In genomic region chr2:219119422-219120043, GRCh38 we compare ENCODE assay signal across 8 cellular contexts. TPM values are rescaled to one million over a fixed set of nuclear protein-coding genes. Genes with fewer than 3 reads are reported as not detected.
DNase-seq lines count a peak whose midpoint lies in the region; ATAC-seq, FAIRE-seq and TF ChIP-seq lines count a peak whose summit lies in the region.

No MANE protein-coding gene starts in this region.

- DNase-seq in DMS79 treated with DMSO at 0.1 percent for 48 hours (lab: John Stamatoyannopoulos, UW) (peak; percentile 33), T-helper 9 cell (peak; percentile 50), GM12878 (ENCODE audit: low read depth, low spot score) (peak; percentile 5), iPS DF 6.9 (ENCODE audit: low read depth, low spot score) (peak; percentile 57)
- peak; percentile 7 to 41 for DNase-seq in stimulated activated CD4-positive, alpha-beta T cell treated with anti-CD3 and anti-CD28 coated beads, Interleukin-1b, Interleukin-23, amount 100 ng/mL, for 1 hour (ENCODE audit: low read depth in 2 of 2)

- H3K79me2 ChIP-seq in KMS-11 (ENCODE audit: insufficient read depth, low read depth) (no peaks in the 10 kb centered on the region), GM12878 (ENCODE audit: control insufficient read depth, insufficient read depth, low read length) (no peaks in the 10 kb centered on the region)

- H3K27ac ChIP-seq in KMS-11 (no peak overlapping the region), GM12878 (ENCODE audit: control insufficient read depth, insufficient read depth) (no peak overlapping the region), iPS DF 6.9 (ENCODE audit: low read length) (no peak overlapping the region)

- peak; percentile 85 for TF ChIP-seq CTCF in KMS-11 (conservative IDR thresholded peaks at IDR 0.05; ENCODE audit: low read depth, low read length)
- peak; percentile 68 to 74 (median 71) for TF ChIP-seq CTCF in GM12878 (IDR thresholded peaks at IDR 0.05 in 2 of 3, conservative IDR thresholded peaks at IDR 0.05 in 1 of 3; ENCODE audit: control insufficient read depth in 2 of 3, extremely low read depth in 1 of 3, insufficient read depth in 1 of 3, low read depth in 3 of 3, low read length in 3 of 3)

- intact Hi-C loops in GM12878 (cut with micrococcal nuclease; ENCODE audit: unreplicated experiment) = loop anchor here (1.0 to 5.0 kb wide), 4 partner anchors 46 to 267 kb away; no protein-coding TSS in a partner anchor

- WGBS in GM12878 (ENCODE audit: insufficient coverage, insufficient replicate concordance, low lambda C conversion rate, missing lambda C conversion rate) = 59% methylated on average over 7 of the region's 7 CpGs
- WGBS in iPS DF 6.9 (ENCODE audit: insufficient coverage, insufficient read length) = no CpG with 5 or more reads among the region's 7 CpGs

- H2AFZ ChIP-seq in KMS-11 (ENCODE audit: low read depth) (no peak overlapping the region), GM12878 (ENCODE audit: control insufficient read depth, low read depth, low read length) (no peak overlapping the region)

- RAD21 ChIA-PET in GM12878 (lab: Charles Lee; ENCODE audit: unreplicated experiment) = interaction anchor here (0.7 to 4.2 kb wide), 25 partner anchors 8 to 269 kb away, joined by 3 to 55 read pairs (median 4); no protein-coding TSS in a partner anchor

- BruUV-seq in GM12878 (replicated peaks; lab: Mats Ljungman, UMichigan) = no TSS peak

- H3K4me3 ChIP-seq in KMS-11 (IDR thresholded peaks at IDR 0.05; ENCODE audit: insufficient read depth, low read depth, low read length) (no peak overlapping the region), GM12878 (no peak overlapping the region), iPS DF 6.9 (ENCODE audit: low read length) (no peak overlapping the region)

- TF ChIP-seq EP300 in GM12878 (IDR thresholded peaks at IDR 0.05; ENCODE audit: borderline replicate concordance in 1 of 2, control insufficient read depth in 1 of 2, low read depth in 2 of 2, low read length in 2 of 2) = no peak

- FAIRE-seq in GM12878 (lab: Jason Lieb, UNC) = peak; percentile 75

- TF ChIP-seq RAD21 in GM12878 (IDR thresholded peaks at IDR 0.05; ENCODE audit: insufficient read depth, low read depth, low read length) = peak; percentile 90

- POLR2A ChIA-PET in GM12878 (lab: Charles Lee) = no interaction called here

- no peaks in the 10 kb centered on the region for H3K9me3 ChIP-seq in GM12878 (replicated peaks; ENCODE audit: control insufficient read depth, insufficient read depth, low read length)
- no peaks in the 10 kb centered on the region for H3K9me3 ChIP-seq in iPS DF 6.9 (ENCODE audit: control insufficient read depth, insufficient read depth, low read length)

- CTCF ChIA-PET in GM12878 (lab: Yijun Ruan, JAX) = interaction anchor here (0.6 to 11.4 kb wide), 42 partner anchors 8 to 269 kb away, joined by 3 to 281 read pairs (median 5); partner anchors contain the start of genes CDK5R2 and IHH

- ATAC-seq in GM12878 (peak; percentile 89), GM21526 (IDR thresholded peaks at IDR 0.05; ENCODE audit: low FRiP score, unreplicated experiment) (no peak), HG03025 (IDR thresholded peaks at IDR 0.05; ENCODE audit: low FRiP score, unreplicated experiment) (no peak)

- no peaks in the 10 kb centered on the region for H3K36me3 ChIP-seq in KMS-11 (ENCODE audit: insufficient read depth)
- no peaks in the 10 kb centered on the region for H3K36me3 ChIP-seq in GM12878 (ENCODE audit: control insufficient read depth in 2 of 2, insufficient read depth in 2 of 2, low read length in 1 of 2)
- no peaks in the 10 kb centered on the region for H3K36me3 ChIP-seq in iPS DF 6.9 (ENCODE audit: control insufficient read depth, insufficient read depth, low read length)

- in situ Hi-C loops in GM12878 (cut with MboI) = loop anchor here (5.0 kb wide), 1 partner anchor 57 kb away; the partner anchor contains the start of gene IHH

- peaks cover 2% of the 10 kb centered on the region for H3K4me1 ChIP-seq in KMS-11 (ENCODE audit: low read depth, poor library complexity, severe bottlenecking)
- H3K4me1 ChIP-seq in GM12878 (ENCODE audit: control insufficient read depth, insufficient read depth, low read length) = no peaks in the 10 kb centered on the region
- H3K4me1 ChIP-seq in iPS DF 6.9 (ENCODE audit: control insufficient read depth, insufficient read depth, low read length) = 0 out of 2 replicates have a peak, but pooled peaks cover 1% of the 10 kb centered on the region

- H3K9ac ChIP-seq in KMS-11 (no peak overlapping the region), GM12878 (ENCODE audit: control insufficient read depth, insufficient read depth, low read length) (no peak overlapping the region)

- H4K20me1 ChIP-seq in KMS-11 (ENCODE audit: insufficient read depth) = no peaks in the 10 kb centered on the region
- no peaks in the 10 kb centered on the region for H4K20me1 ChIP-seq in GM12878 (ENCODE audit: control insufficient read depth, insufficient read depth)

- no peak for TF ChIP-seq POLR2A in GM12878 (IDR thresholded peaks at IDR 0.05; ENCODE audit: low read depth, low read length)

- no peak overlapping the region for H3K4me2 ChIP-seq in KMS-11
- no peak overlapping the region for H3K4me2 ChIP-seq in GM12878 (ENCODE audit: control insufficient read depth, insufficient read depth)

- SMC1A ChIA-PET in GM12878 (lab: Charles Lee; ENCODE audit: uncharacterized antibody, unreplicated experiment) = interaction anchor here (0.5 to 7.9 kb wide), 20 partner anchors 8 to 143 kb away, joined by 3 to 115 read pairs (median 6); no protein-coding TSS in a partner anchor

- H3K27me3 ChIP-seq in KMS-11 (ENCODE audit: insufficient read depth, low read depth) (no peaks in the 10 kb centered on the region), GM12878 (replicated peaks in 1 of 2; ENCODE audit: control insufficient read depth in 2 of 2, insufficient read depth in 2 of 2, low read length in 1 of 2) (no peaks in the 10 kb centered on the region), iPS DF 6.9 (ENCODE audit: control insufficient read depth, insufficient read depth, low read length) (no peaks in the 10 kb centered on the region)

RNA-seq across cellular contexts. Expression of gene NHEJ1, which starts 41.1 kb away (rescaled TPM):
- 11.6 and 14.0 TPM in 2 replicates for total RNA-seq in GM12878 (2013; cell fraction: nucleolus; rRNA removed)
- total RNA-seq in GM12878 (2014; rRNA removed) (15.6 and 16.0 TPM in 2 replicates), GM12878 (2014; rRNA removed; fragmentation: Illumina TruSeq; extraction: Trizol) (11.3 and 12.3 TPM in 2 replicates), GM12878 (2021) (11.3 and 13.8 TPM in 2 replicates)
- 6.9 TPM for polyA plus RNA-seq in GM12878 (2011; ENCODE audit: low read depth)
- polyA plus RNA-seq in GM12878 (2011; rRNA removed) (15.7 and 17.7 TPM in 2 replicates), GM12878 (2014; fragmentation: Illumina TruSeq; extraction: Trizol) (15.3 and 16.5 TPM in 2 replicates), GM12878 (2014; fragmentation: Nextera tagmentation; extraction: Ambion mirVana) (10 to 100 TPM; 17.8 to 20.2 TPM), GM12878 (2014; rRNA removed) (11.8 and 13.8 TPM in 2 replicates), GM12878 (2016; fragmentation: Nextera tagmentation; extraction: Ambion mirVana) (10 to 100 TPM; 17.4 TPM)
- 18.7 and 19.7 TPM in 2 replicates for polyA plus RNA-seq in GM12878 (2011; cell fraction: cytosol; rRNA removed)
- 8.4 and 9.3 TPM in 2 replicates for polyA plus RNA-seq in GM12878 (2011; cell fraction: nucleus; rRNA removed)
- polyA plus RNA-seq in GM12878 (2012) = 6.5 and 9.0 TPM in 2 replicates
- polyA minus RNA-seq in GM12878 (2011; rRNA and poly(A)+ RNA removed) = 31.9 and 42.7 TPM in 2 replicates
- polyA minus RNA-seq in GM12878 (2011; cell fraction: cytosol; rRNA and poly(A)+ RNA removed) = 6.9 and 7.1 TPM in 2 replicates
- polyA minus RNA-seq in GM12878 (2011; cell fraction: nucleus; rRNA and poly(A)+ RNA removed) = 5.9 and 11.8 TPM in 2 replicates

RNA-seq across cellular contexts. Expression of gene SLC23A3, which starts 50.3 kb away (rescaled TPM):
- total RNA-seq in GM12878 (2013; cell fraction: nucleolus; rRNA removed) = 3.4 and 4.5 TPM in 2 replicates
- total RNA-seq in GM12878 (2014; rRNA removed) (0.40 and 0.82 TPM in 2 replicates), GM12878 (2014; rRNA removed; fragmentation: Illumina TruSeq; extraction: Trizol) (0.41 and 0.45 TPM in 2 replicates), GM12878 (2021) (0.37 and 1.0 TPM in 2 replicates)
- polyA plus RNA-seq in GM12878 (2011; ENCODE audit: low read depth) = 0.12 TPM
- polyA plus RNA-seq in GM12878 (2011; rRNA removed) (0.52 and 0.54 TPM in 2 replicates), GM12878 (2014; fragmentation: Illumina TruSeq; extraction: Trizol) (0.37 and 0.52 TPM in 2 replicates), GM12878 (2014; fragmentation: Nextera tagmentation; extraction: Ambion mirVana) (under 1 TPM in 1 of 2 experiments, not detected in 1; 0.07 TPM), GM12878 (2014; rRNA removed) (0.44 and 0.69 TPM in 2 replicates), GM12878 (2016; fragmentation: Nextera tagmentation; extraction: Ambion mirVana) (under 1 TPM; 0.19 to 0.26 TPM)
- polyA plus RNA-seq in GM12878 (2011; cell fraction: cytosol; rRNA removed) = 0.37 and 0.62 TPM in 2 replicates
- 3.9 and 5.1 TPM in 2 replicates for polyA plus RNA-seq in GM12878 (2011; cell fraction: nucleus; rRNA removed)
- polyA plus RNA-seq in GM12878 (2012) = 0.14 and 0.18 TPM in 2 replicates
- polyA minus RNA-seq in GM12878 (2011; rRNA and poly(A)+ RNA removed) = 1.6 and 2.0 TPM in 2 replicates
- not detected in 2 replicates for polyA minus RNA-seq in GM12878 (2011; cell fraction: cytosol; rRNA and poly(A)+ RNA removed)
- polyA minus RNA-seq in GM12878 (2011; cell fraction: nucleus; rRNA and poly(A)+ RNA removed) = 1.8 and 3.5 TPM in 2 replicates

RNA-seq across cellular contexts. Expression of gene CNPPD1, which starts 57.2 kb away (rescaled TPM):
- 16.2 TPM in 2 replicates for total RNA-seq in GM12878 (2013; cell fraction: nucleolus; rRNA removed)
- total RNA-seq in GM12878 (2014; rRNA removed) = 43.5 and 46.4 TPM in 2 replicates
- total RNA-seq in GM12878 (2014; rRNA removed; fragmentation: Illumina TruSeq; extraction: Trizol) = 23.1 and 24.2 TPM in 2 replicates
- 64.1 and 67.8 TPM in 2 replicates for total RNA-seq in GM12878 (2021)
- polyA plus RNA-seq in GM12878 (2011; ENCODE audit: low read depth) = 17.4 TPM
- 21.4 and 41.8 TPM in 2 replicates for polyA plus RNA-seq in GM12878 (2011; rRNA removed)
- 50.8 and 51.1 TPM in 2 replicates for polyA plus RNA-seq in GM12878 (2011; cell fraction: cytosol; rRNA removed)
- 63.3 and 80.1 TPM in 2 replicates for polyA plus RNA-seq in GM12878 (2011; cell fraction: nucleus; rRNA removed)
- 36.1 and 40.4 TPM in 2 replicates for polyA plus RNA-seq in GM12878 (2012)
- 17.1 and 31.9 TPM in 2 replicates for polyA plus RNA-seq in GM12878 (2014; fragmentation: Illumina TruSeq; extraction: Trizol)
- 10 to 100 TPM; 12.2 to 24.2 TPM for polyA plus RNA-seq in GM12878 (2014; fragmentation: Nextera tagmentation; extraction: Ambion mirVana)
- polyA plus RNA-seq in GM12878 (2014; rRNA removed) = 45.0 and 50.6 TPM in 2 replicates
- 10 to 100 TPM; 81.2 to 86.6 TPM for polyA plus RNA-seq in GM12878 (2016; fragmentation: Nextera tagmentation; extraction: Ambion mirVana)
- 20.7 and 25.3 TPM in 2 replicates for polyA minus RNA-seq in GM12878 (2011; rRNA and poly(A)+ RNA removed)
- polyA minus RNA-seq in GM12878 (2011; cell fraction: cytosol; rRNA and poly(A)+ RNA removed) = 7.4 and 10.6 TPM in 2 replicates
- polyA minus RNA-seq in GM12878 (2011; cell fraction: nucleus; rRNA and poly(A)+ RNA removed) = 9.4 and 18.3 TPM in 2 replicates

RNA-seq across cellular contexts. Expression of gene RETREG2, which starts 58.5 kb away (rescaled TPM):
- total RNA-seq in GM12878 (2013; cell fraction: nucleolus; rRNA removed) = 46.6 and 56.9 TPM in 2 replicates
- total RNA-seq in GM12878 (2014; rRNA removed) (35.5 and 35.9 TPM in 2 replicates), GM12878 (2014; rRNA removed; fragmentation: Illumina TruSeq; extraction: Trizol) (22.4 and 24.3 TPM in 2 replicates), GM12878 (2021) (50.8 and 53.4 TPM in 2 replicates)
- 25.8 TPM for polyA plus RNA-seq in GM12878 (2011; ENCODE audit: low read depth)
- polyA plus RNA-seq in GM12878 (2011; rRNA removed) (54.9 and 72.0 TPM in 2 replicates), GM12878 (2014; fragmentation: Illumina TruSeq; extraction: Trizol) (28.4 and 31.5 TPM in 2 replicates), GM12878 (2014; fragmentation: Nextera tagmentation; extraction: Ambion mirVana) (10 to 100 TPM; 10.1 to 25.2 TPM), GM12878 (2014; rRNA removed) (31.4 and 38.1 TPM in 2 replicates), GM12878 (2016; fragmentation: Nextera tagmentation; extraction: Ambion mirVana) (10 to 100 TPM; 19.5 to 21.1 TPM)
- 80.0 and 82.2 TPM in 2 replicates for polyA plus RNA-seq in GM12878 (2011; cell fraction: cytosol; rRNA removed)
- polyA plus RNA-seq in GM12878 (2011; cell fraction: nucleus; rRNA removed) = 94.5 and 107 TPM in 2 replicates
- 41.6 and 44.1 TPM in 2 replicates for polyA plus RNA-seq in GM12878 (2012)
- polyA minus RNA-seq in GM12878 (2011; rRNA and poly(A)+ RNA removed) = 103 and 115 TPM in 2 replicates
- polyA minus RNA-seq in GM12878 (2011; cell fraction: cytosol; rRNA and poly(A)+ RNA removed) = 19.8 and 20.3 TPM in 2 replicates
- 64.7 and 83.1 TPM in 2 replicates for polyA minus RNA-seq in GM12878 (2011; cell fraction: nucleus; rRNA and poly(A)+ RNA removed)

RNA-seq across cellular contexts. Expression of gene IHH, which starts 58.8 kb away (rescaled TPM):
- not detected in 2 replicates for total RNA-seq in GM12878 (2013; cell fraction: nucleolus; rRNA removed)
- total RNA-seq in GM12878 (2014; rRNA removed) (not detected in 2 replicates), GM12878 (2014; rRNA removed; fragmentation: Illumina TruSeq; extraction: Trizol) (not detected in 2 replicates), GM12878 (2021) (not detected in 2 replicates)
- polyA plus RNA-seq in GM12878 (2011; ENCODE audit: low read depth) = not detected
- polyA plus RNA-seq in GM12878 (2011; rRNA removed) (not detected in 2 replicates), GM12878 (2014; fragmentation: Illumina TruSeq; extraction: Trizol) (not detected in 2 replicates), GM12878 (2014; fragmentation: Nextera tagmentation; extraction: Ambion mirVana) (not detected), GM12878 (2014; rRNA removed) (0.04 TPM in 1 of 2 replicates, not detected in the other), GM12878 (2016; fragmentation: Nextera tagmentation; extraction: Ambion mirVana) (not detected)
- not detected in 2 replicates for polyA plus RNA-seq in GM12878 (2011; cell fraction: cytosol; rRNA removed)
- 0.06 TPM in 1 of 2 replicates, not detected in the other for polyA plus RNA-seq in GM12878 (2011; cell fraction: nucleus; rRNA removed)
- not detected in 2 replicates for polyA plus RNA-seq in GM12878 (2012)
- polyA minus RNA-seq in GM12878 (2011; rRNA and poly(A)+ RNA removed) = not detected in 2 replicates
- not detected in 2 replicates for polyA minus RNA-seq in GM12878 (2011; cell fraction: cytosol; rRNA and poly(A)+ RNA removed)
- polyA minus RNA-seq in GM12878 (2011; cell fraction: nucleus; rRNA and poly(A)+ RNA removed) = 0.29 TPM in 1 of 2 replicates, not detected in the other

Comparison
In these comparisons a context has a peak if more than half of its experiments do, and no peak if none do; other contexts are left out.
1. DNase-seq: peak in every context shown above with its lines; median percentile 57 in iPS DF 6.9; 50 in T-helper 9 cell; 33 in DMS79 treated with DMSO at 0.1 percent for 48 hours; 24 in stimulated activated CD4-positive, alpha-beta T cell treated with anti-CD3 and anti-CD28 coated beads, Interleukin-1b, Interleukin-23, amount 100 ng/mL, for 1 hour; 5 in GM12878.